Comparison of ENCODE assay signal across 9 cellular contexts in the genomic region with DNA sequence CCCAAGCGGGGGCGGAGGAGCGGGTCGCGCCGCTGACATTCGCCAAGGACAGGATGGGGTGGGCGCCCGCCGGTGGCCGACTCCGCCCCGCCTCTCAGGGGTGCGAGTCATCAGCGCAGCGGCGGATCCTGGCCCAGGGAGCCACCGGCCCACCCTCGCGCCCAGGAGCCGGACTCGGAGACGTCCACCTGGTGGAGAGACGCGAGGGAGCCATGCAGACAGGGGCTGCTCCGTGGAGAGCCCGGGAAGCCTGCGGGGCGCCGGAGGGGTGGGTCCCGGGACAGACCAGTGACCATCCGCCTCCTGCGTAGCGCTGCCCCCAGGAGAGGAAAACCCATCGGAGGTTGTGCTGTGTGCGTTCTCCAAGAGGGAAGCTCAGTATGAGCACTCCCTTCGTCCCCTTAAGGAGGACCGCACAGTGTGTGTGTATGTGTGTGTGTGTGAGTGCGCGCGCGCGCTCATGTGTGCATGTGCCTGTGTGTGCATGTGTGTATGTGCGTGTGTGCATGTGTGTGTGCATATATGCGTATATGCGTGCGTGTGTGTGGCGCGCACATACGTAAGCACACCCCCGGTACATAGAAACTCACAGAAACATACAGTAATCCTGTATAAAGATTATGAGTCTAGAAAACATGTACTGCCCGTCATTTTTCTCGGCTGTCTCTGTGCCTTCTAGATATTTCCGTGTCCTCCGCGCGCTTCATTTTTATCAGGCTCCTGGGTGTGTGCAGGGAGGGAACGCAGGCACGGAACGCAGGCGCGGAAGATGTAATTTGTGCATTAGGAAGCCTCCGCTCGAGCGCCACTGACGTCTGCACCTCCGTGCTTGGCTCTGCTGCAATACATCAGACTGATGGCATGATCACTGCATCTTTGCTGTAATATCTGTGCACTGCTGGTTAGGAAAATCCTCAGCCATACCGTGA.
DNase-seq lines count a peak whose midpoint lies in the region; ATAC-seq, FAIRE-seq and TF ChIP-seq lines count a peak whose summit lies in the region.
"Had no signal": no experiment of that assay in that cellular context is flagged by ENCODE, and none has a peak within 500 bp of the region (broad histone marks: within the 10 kb centered on the region; RNA-seq: fewer than 3 reads in every experiment).

No MANE protein-coding gene starts in this region.

- no peak for ATAC-seq in HG02798 (IDR thresholded peaks at IDR 0.05; ENCODE audit: poor library complexity, unreplicated experiment)
- no peak for ATAC-seq in HG02970 (IDR thresholded peaks at IDR 0.05; ENCODE audit: low FRiP score, unreplicated experiment)

- intact Hi-C loops in kidney (cut with DNase I), result no loop called here
- intact Hi-C loops in stomach (cut with DNase I; ENCODE audit: low total_unique reads), result no loop called here

- H3K9ac ChIP-seq in kidney (ENCODE audit: low read length in 2 of 2), result peak overlapping the region in 1 of 2 donors; percentile 51

- TF ChIP-seq POLR2A in stomach (IDR thresholded peaks at IDR 0.05), result no peak

- H3K27me3 ChIP-seq in MG63, result peaks cover 2% of the 10 kb centered on the region; the same call in 1 of the 2 replicates
- H3K27me3 ChIP-seq in stomach, result peaks cover 6 to 75% (median 48%) of the 10 kb centered on the region in 3 donors

- TF ChIP-seq EP300 in stomach (IDR thresholded peaks at IDR 0.05), result no peak

- H3K36me3 ChIP-seq in MG63, result no peaks in the 10 kb centered on the region
- H3K36me3 ChIP-seq in kidney (ENCODE audit: control insufficient read depth in 1 of 2, insufficient read depth in 2 of 2, low read length in 2 of 2), result no peaks in the 10 kb centered on the region
- no peaks in the 10 kb centered on the region for H3K36me3 ChIP-seq in stomach

- no peak for FAIRE-seq in kidney (lab: Jason Lieb, UNC)

- DNase-seq in MG63 (peak; percentile 32), caudate nucleus (lab: John Stamatoyannopoulos, UW) (peak in 47 of 61 donors; percentile 22 to 94 (median 70)), kidney (no peak), stomach (no peak), NCI-H2196 treated with DMSO at 0.1 percent for 48 hours (lab: John Stamatoyannopoulos, UW; ENCODE audit: unreplicated experiment) (no peak), HuH-7.5 (ENCODE audit: low spot score) (no peak)
- DNase-seq: NCI-H1694 treated with DMSO at 0.1 percent for 48 hours had no signal

- H3K9me3 ChIP-seq in MG63 (no peaks in the 10 kb centered on the region), kidney (ENCODE audit: control insufficient read depth in 1 of 2, low read length in 2 of 2) (no peaks in the 10 kb centered on the region), stomach (no peaks in the 10 kb centered on the region)

- TF ChIP-seq CTCF in kidney (IDR thresholded peaks at IDR 0.05; ENCODE audit: borderline replicate concordance, extremely low read depth, insufficient read depth) (no peak), stomach (IDR thresholded peaks at IDR 0.05) (no peak)

- H3K27ac ChIP-seq in caudate nucleus (ENCODE audit: low read depth, low read length) (peak overlapping the region; percentile 52), kidney (ENCODE audit: low read depth in 2 of 2, low read length in 2 of 2) (no peak overlapping the region), stomach (peak overlapping the region in 1 of 5 donors; percentile 69)

- H3K4me1 ChIP-seq in kidney (ENCODE audit: control insufficient read depth in 1 of 2, insufficient read depth in 1 of 2, low read depth in 1 of 2, low read length in 2 of 2), result peaks cover 10 to 11% of the 10 kb centered on the region in 2 donors
- H3K4me1 ChIP-seq in stomach, result peaks cover 32 to 51% (median 45%) of the 10 kb centered on the region in 4 donors

- 4 to 7% (median 4%) methylated on average over 63 to 68 of the region's 68 CpGs for WGBS in stomach, 5 donors

- H3K4me3 ChIP-seq in MG63 (peak overlapping the region; percentile 35), kidney (ENCODE audit: low read length in 2 of 2) (peak overlapping the region; percentile 19 to 61), stomach (peak overlapping the region; percentile 31 to 39 (median 36))

Comparison
In these comparisons a context has a peak if more than half of its experiments do, and no peak if none do; other contexts are left out.
1. DNase-seq: peak in MG63 (single experiment) and caudate nucleus (47 of 61); none in kidney (single experiment), stomach (single experiment), NCI-H2196 treated with DMSO at 0.1 percent for 48 hours (single experiment) and HuH-7.5 (single experiment).
2. Peak in every context shown above with its lines, with median percentiles within 50 percentile points of each other: H3K4me3 ChIP-seq.